8 cellular contexts compared by ENCODE assay signal in the genomic region with DNA sequence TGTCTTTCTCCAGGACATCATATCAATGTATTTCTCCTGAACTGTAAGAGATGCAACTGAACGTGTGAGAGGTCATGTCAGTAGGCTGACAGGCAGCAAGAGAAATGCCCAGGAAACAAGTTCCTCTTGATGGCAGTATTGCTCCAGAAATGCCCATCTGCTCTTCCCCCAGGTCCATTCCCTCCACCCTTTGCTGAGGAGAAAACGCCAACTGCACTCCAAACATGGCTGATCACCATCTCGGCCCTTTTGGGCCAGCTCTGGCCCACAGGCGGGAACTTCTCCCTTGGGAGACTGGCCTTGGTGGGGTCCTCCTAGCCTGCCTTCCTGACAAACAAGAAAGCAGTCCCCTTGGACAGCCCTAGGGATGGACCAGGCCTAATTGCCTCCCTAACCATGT.
DNase-seq lines count a peak whose midpoint lies in the region; ATAC-seq and TF ChIP-seq lines count a peak whose summit lies in the region.

No MANE protein-coding gene starts in this region.

- H3K27me3 Mint-ChIP-seq in activated CD8-positive, alpha-beta T cell treated with anti-CD3 and anti-CD28 coated beads, Interleukin-2, amount 10 ng/mL, durations not matched to agents 7 days and 5 days (ENCODE audit: low read depth), result no peaks in the 10 kb centered on the region
- H3K27me3 Mint-ChIP-seq in activated naive CD8-positive, alpha-beta T cell treated with anti-CD3 and anti-CD28 coated beads for 36 hours, result no peaks in the 10 kb centered on the region

- H3K4me3 Mint-ChIP-seq in activated CD8-positive, alpha-beta T cell treated with anti-CD3 and anti-CD28 coated beads, Interleukin-2, amount 10 ng/mL, durations not matched to agents 7 days and 5 days, result no peak overlapping the region
- no peak overlapping the region for H3K4me3 Mint-ChIP-seq in activated naive CD8-positive, alpha-beta T cell treated with anti-CD3 and anti-CD28 coated beads for 36 hours

- no peak overlapping the region for H3K27ac ChIP-seq in sigmoid colon

- H3K27me3 ChIP-seq in H7 (ENCODE audit: control insufficient read depth, insufficient read depth, low read length) (no peaks in the 10 kb centered on the region), sigmoid colon (no peaks in the 10 kb centered on the region)

- H3K36me3 Mint-ChIP-seq in activated CD8-positive, alpha-beta T cell treated with anti-CD3 and anti-CD28 coated beads, Interleukin-2, amount 10 ng/mL, durations not matched to agents 7 days and 5 days (ENCODE audit: low read depth), result no peaks in the 10 kb centered on the region
- H3K36me3 Mint-ChIP-seq in activated naive CD8-positive, alpha-beta T cell treated with anti-CD3 and anti-CD28 coated beads for 36 hours, result no peaks in the 10 kb centered on the region

- H3K36me3 ChIP-seq in H7 (replicated peaks; ENCODE audit: control insufficient read depth, insufficient read depth, low read length) (peaks cover 4% of the 10 kb centered on the region), sigmoid colon (peaks cover 0 to 6% (median 0%) of the 10 kb centered on the region in 4 donors)

- CTCF ChIA-PET in activated CD8-positive, alpha-beta T cell treated with anti-CD3 and anti-CD28 coated beads, Interleukin-2, amount 10 ng/mL, durations not matched to agents 7 days and 5 days (lab: Charles Lee), result no interaction called here

- H3K4me1 Mint-ChIP-seq in activated CD8-positive, alpha-beta T cell treated with anti-CD3 and anti-CD28 coated beads, Interleukin-2, amount 10 ng/mL, durations not matched to agents 7 days and 5 days (ENCODE audit: low read depth), result no peaks in the 10 kb centered on the region
- no peaks in the 10 kb centered on the region for H3K4me1 Mint-ChIP-seq in activated naive CD8-positive, alpha-beta T cell treated with anti-CD3 and anti-CD28 coated beads for 36 hours

- TF ChIP-seq CTCF in sigmoid colon (IDR thresholded peaks at IDR 0.05), result no peak

- WGBS in sigmoid colon, 2 donors, result 73 to 83% methylated on average over 4 of the region's 4 CpGs

- intact Hi-C loops in sigmoid colon (cut with DNase I), result loop anchor here (10.0 kb wide), 1 partner anchor 51 kb away; no protein-coding TSS in a partner anchor

- DNase-seq in Caki2 (ENCODE audit: low read depth) (peak; percentile 42), H7 (peak; percentile 59), NCI-H69 (lab: John Stamatoyannopoulos, UW) (peak; percentile 37), hypothalamus (lab: John Stamatoyannopoulos, UW) (peak in 26 of 51 donors; percentile 0 to 70 (median 17)), sigmoid colon (no peak)
- no peak for DNase-seq in activated CD8-positive, alpha-beta T cell treated with anti-CD3 and anti-CD28 coated beads, Interleukin-2, amount 10 ng/mL, durations not matched to agents 7 days and 5 days
- no peak for DNase-seq in activated naive CD8-positive, alpha-beta T cell treated with anti-CD3 and anti-CD28 coated beads for 36 hours
- no peak for DNase-seq in stimulated activated CD4-positive, alpha-beta T cell treated with anti-CD3 and anti-CD28 coated beads, Interleukin-2, amount 100 ng/mL, for 48 hours

- H3K27ac Mint-ChIP-seq in activated CD8-positive, alpha-beta T cell treated with anti-CD3 and anti-CD28 coated beads, Interleukin-2, amount 10 ng/mL, durations not matched to agents 7 days and 5 days, result no peak overlapping the region
- H3K27ac Mint-ChIP-seq in activated naive CD8-positive, alpha-beta T cell treated with anti-CD3 and anti-CD28 coated beads for 36 hours, result no peak overlapping the region

- no peak for TF ChIP-seq POLR2A in sigmoid colon (IDR thresholded peaks at IDR 0.05)

- no peak overlapping the region for H3K4me3 ChIP-seq in H7 (ENCODE audit: insufficient read depth, low read depth, low read length)
- no peak overlapping the region for H3K4me3 ChIP-seq in sigmoid colon

- no peak for ATAC-seq in activated CD8-positive, alpha-beta T cell treated with anti-CD3 and anti-CD28 coated beads, Interleukin-2, amount 10 ng/mL, durations not matched to agents 7 days and 5 days

- H3K9me3 Mint-ChIP-seq in activated CD8-positive, alpha-beta T cell treated with anti-CD3 and anti-CD28 coated beads, Interleukin-2, amount 10 ng/mL, durations not matched to agents 7 days and 5 days (ENCODE audit: insufficient read depth), result no peaks in the 10 kb centered on the region
- no peaks in the 10 kb centered on the region for H3K9me3 Mint-ChIP-seq in activated naive CD8-positive, alpha-beta T cell treated with anti-CD3 and anti-CD28 coated beads for 36 hours

- in situ Hi-C loops in Caki2 (cut with HindIII; ENCODE audit: low pct_unique_long_range_greater_than_20kb, low sequenced_read_pairs), result no loop called here

- H3K4me1 ChIP-seq in sigmoid colon, result peaks cover 0 to 13% (median 0%) of the 10 kb centered on the region in 4 donors

- POLR2A ChIA-PET in activated CD8-positive, alpha-beta T cell treated with anti-CD3 and anti-CD28 coated beads, Interleukin-2, amount 10 ng/mL, durations not matched to agents 7 days and 5 days (lab: Charles Lee), result no interaction called here

- no peaks in the 10 kb centered on the region for H3K9me3 ChIP-seq in sigmoid colon

- TF ChIP-seq EP300 in sigmoid colon (IDR thresholded peaks at IDR 0.05), result no peak

Comparison
In these comparisons a context has a peak if more than half of its experiments do, and no peak if none do; other contexts are left out.
1. DNase-seq: peak in Caki2 (single experiment), H7 (single experiment), NCI-H69 (single experiment) and hypothalamus (26 of 51); none in activated CD8-positive, alpha-beta T cell treated with anti-CD3 and anti-CD28 coated beads, Interleukin-2, amount 10 ng/mL, durations not matched to agents 7 days and 5 days (single experiment), activated naive CD8-positive, alpha-beta T cell treated with anti-CD3 and anti-CD28 coated beads for 36 hours (single experiment), stimulated activated CD4-positive, alpha-beta T cell treated with anti-CD3 and anti-CD28 coated beads, Interleukin-2, amount 100 ng/mL, for 48 hours (0 of 2) and sigmoid colon (single experiment).